Comparison of ENCODE assay signal across 8 cellular contexts in the genomic region with DNA sequence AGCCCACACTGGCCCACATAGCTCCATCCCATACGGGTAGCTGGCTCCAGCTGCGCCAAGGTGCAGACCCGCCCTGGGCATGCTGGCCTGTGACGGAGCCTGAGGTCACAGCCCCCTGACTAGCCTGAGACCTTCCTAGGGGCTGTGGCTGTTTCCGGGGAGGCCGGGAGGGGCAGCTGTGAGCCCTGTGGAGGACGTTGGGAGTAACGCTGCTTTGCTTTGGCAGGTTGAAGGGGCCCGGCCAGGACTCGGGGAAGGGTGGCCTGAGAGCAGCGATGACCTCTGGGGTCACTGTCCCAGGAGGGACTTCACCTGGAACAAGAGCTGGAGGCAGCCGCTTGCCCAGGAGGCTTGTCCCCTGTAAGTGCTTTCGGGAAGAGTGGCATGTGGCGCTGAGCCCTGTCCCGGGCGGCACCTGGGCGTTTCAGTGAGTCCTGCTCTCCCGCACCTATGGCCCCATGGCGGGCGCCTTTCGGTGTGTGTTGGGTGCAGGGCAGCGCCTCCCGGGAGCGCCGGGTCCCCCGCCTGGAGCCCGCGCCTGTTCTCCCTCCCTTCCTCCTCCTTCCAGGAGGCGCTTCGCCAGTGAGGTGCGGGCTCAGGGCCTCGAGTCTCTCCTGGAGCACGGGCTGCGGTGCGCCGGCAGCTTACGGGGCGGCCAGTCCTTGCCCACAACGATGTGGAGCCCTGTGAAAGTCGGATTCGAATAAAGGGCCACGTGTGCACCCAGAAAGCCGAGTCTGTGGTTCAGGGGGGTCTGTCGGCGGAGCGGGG. TPM values are rescaled to one million over a fixed set of nuclear protein-coding genes. Genes with fewer than 3 reads are reported as not detected.
DNase-seq lines count a peak whose midpoint lies in the region; FAIRE-seq and TF ChIP-seq lines count a peak whose summit lies in the region.

No MANE protein-coding gene starts in this region.

- peaks cover 59% of the 10 kb centered on the region for H3K79me2 ChIP-seq in ACC112 (ENCODE audit: control insufficient read depth, insufficient read depth, low read length, unreplicated experiment)

- peaks cover 31% of the 10 kb centered on the region for H3K4me1 ChIP-seq in ACC112 (ENCODE audit: control insufficient read depth, insufficient read depth, low read length, unreplicated experiment)
- H3K4me1 ChIP-seq in HUES48 (ENCODE audit: control insufficient read depth, insufficient read depth, low read length): peaks cover 4% of the 10 kb centered on the region; the same call in 1 of the 2 replicates
- peaks cover 55% of the 10 kb centered on the region for H3K4me1 ChIP-seq in muscle layer of colon (ENCODE audit: insufficient read depth, low read length)

- no peaks in the 10 kb centered on the region for H3K9me3 ChIP-seq in HUES48 (ENCODE audit: control insufficient read depth, insufficient read depth, low read length)
- no peaks in the 10 kb centered on the region for H3K9me3 ChIP-seq in muscle layer of colon (ENCODE audit: low read length)

- H3K27ac ChIP-seq in ACC112 (ENCODE audit: low read depth, low read length) (peak overlapping the region; percentile 93), HUES48 (ENCODE audit: low read depth, low read length) (peak overlapping the region; percentile 100), muscle layer of colon (ENCODE audit: low read depth, low read length) (peak overlapping the region; percentile 89)

- H3K9ac ChIP-seq in HUES48 (ENCODE audit: low read depth, low read length) (peak overlapping the region; percentile 98; the same call in 1 of the 2 replicates), muscle layer of colon (ENCODE audit: low read length) (no peak overlapping the region)

- no peak for FAIRE-seq in bronchial epithelial cell (lab: Jason Lieb, UNC)

- H3K36me3 ChIP-seq in ACC112 (ENCODE audit: insufficient read depth, low read length): peaks cover 29% of the 10 kb centered on the region; the same call in 1 of the 2 replicates
- H3K36me3 ChIP-seq in HUES48 (ENCODE audit: control insufficient read depth, insufficient read depth, low read length): peaks cover 58% of the 10 kb centered on the region
- peaks cover 41% of the 10 kb centered on the region for H3K36me3 ChIP-seq in bronchial epithelial cell (ENCODE audit: control insufficient read depth, insufficient read depth, low read length)
- peaks cover 51% of the 10 kb centered on the region for H3K36me3 ChIP-seq in muscle layer of colon (ENCODE audit: insufficient read depth, low read length)

- H2AFZ ChIP-seq in ACC112 (ENCODE audit: low read length, unreplicated experiment): no peak overlapping the region

- no peaks in the 10 kb centered on the region for H3K27me3 ChIP-seq in ACC112 (ENCODE audit: insufficient read depth, low read length)
- no peaks in the 10 kb centered on the region for H3K27me3 ChIP-seq in HUES48 (ENCODE audit: control insufficient read depth, insufficient read depth, low read length)
- H3K27me3 ChIP-seq in bronchial epithelial cell (ENCODE audit: control insufficient read depth, insufficient read depth, low read length): no peaks in the 10 kb centered on the region
- H3K27me3 ChIP-seq in muscle layer of colon (ENCODE audit: control insufficient read depth in 1 of 2, insufficient read depth in 2 of 2, low read length in 2 of 2): no peaks in the 10 kb centered on the region

- no peak for DNase-seq in bronchial epithelial cell (ENCODE audit: low read depth)
- DNase-seq in DMS79 (lab: John Stamatoyannopoulos, UW): no peak
- DNase-seq in cerebellum (ENCODE audit: low spot score): no peak
- DNase-seq in HK-2 (ENCODE audit: unreplicated experiment): no peak
- DNase-seq in NCI-H2029 treated with DMSO at 0.1 percent for 48 hours (lab: John Stamatoyannopoulos, UW): no peak

- H3K4me3 ChIP-seq in ACC112 (ENCODE audit: low read depth, low read length): peak overlapping the region; percentile 89
- peak overlapping the region; percentile 92 for H3K4me3 ChIP-seq in HUES48 (ENCODE audit: low read depth, low read length)
- peak overlapping the region; percentile 79 for H3K4me3 ChIP-seq in bronchial epithelial cell (ENCODE audit: low read depth, low read length)
- peak overlapping the region in 1 of 2 donors; percentile 23 for H3K4me3 ChIP-seq in muscle layer of colon (ENCODE audit: low read depth in 1 of 2, low read length in 2 of 2)

- no peak for TF ChIP-seq CTCF in bronchial epithelial cell (IDR thresholded peaks at IDR 0.05; ENCODE audit: insufficient read depth, low read length, severe bottlenecking)

RNA-seq across cellular contexts. Expression of a gene that starts 1.1 kb away (rescaled TPM):
- total RNA-seq in bronchial epithelial cell (20.8 and 27.1 TPM in 2 replicates), cerebellum (7.0 TPM)

RNA-seq across cellular contexts. Expression of a gene that starts 5.1 kb away (rescaled TPM):
- total RNA-seq in bronchial epithelial cell (317 and 370 TPM in 2 replicates), cerebellum (328 TPM)

RNA-seq across cellular contexts. Expression of a gene that starts 11.4 kb away (rescaled TPM):
- total RNA-seq in bronchial epithelial cell (not detected in 2 replicates), cerebellum (5.8 TPM)

RNA-seq across cellular contexts. Expression of a gene that starts 25.9 kb away (rescaled TPM):
- total RNA-seq in bronchial epithelial cell (15.8 and 31.1 TPM in 2 replicates), cerebellum (13.6 TPM)

RNA-seq across cellular contexts. Expression of a gene that starts 32.7 kb away (rescaled TPM):
- 8.7 and 14.8 TPM in 2 replicates for total RNA-seq in bronchial epithelial cell
- total RNA-seq in cerebellum: 10.9 TPM
